Comparison of ENCODE assay signal across 8 cellular contexts in the genomic region with DNA sequence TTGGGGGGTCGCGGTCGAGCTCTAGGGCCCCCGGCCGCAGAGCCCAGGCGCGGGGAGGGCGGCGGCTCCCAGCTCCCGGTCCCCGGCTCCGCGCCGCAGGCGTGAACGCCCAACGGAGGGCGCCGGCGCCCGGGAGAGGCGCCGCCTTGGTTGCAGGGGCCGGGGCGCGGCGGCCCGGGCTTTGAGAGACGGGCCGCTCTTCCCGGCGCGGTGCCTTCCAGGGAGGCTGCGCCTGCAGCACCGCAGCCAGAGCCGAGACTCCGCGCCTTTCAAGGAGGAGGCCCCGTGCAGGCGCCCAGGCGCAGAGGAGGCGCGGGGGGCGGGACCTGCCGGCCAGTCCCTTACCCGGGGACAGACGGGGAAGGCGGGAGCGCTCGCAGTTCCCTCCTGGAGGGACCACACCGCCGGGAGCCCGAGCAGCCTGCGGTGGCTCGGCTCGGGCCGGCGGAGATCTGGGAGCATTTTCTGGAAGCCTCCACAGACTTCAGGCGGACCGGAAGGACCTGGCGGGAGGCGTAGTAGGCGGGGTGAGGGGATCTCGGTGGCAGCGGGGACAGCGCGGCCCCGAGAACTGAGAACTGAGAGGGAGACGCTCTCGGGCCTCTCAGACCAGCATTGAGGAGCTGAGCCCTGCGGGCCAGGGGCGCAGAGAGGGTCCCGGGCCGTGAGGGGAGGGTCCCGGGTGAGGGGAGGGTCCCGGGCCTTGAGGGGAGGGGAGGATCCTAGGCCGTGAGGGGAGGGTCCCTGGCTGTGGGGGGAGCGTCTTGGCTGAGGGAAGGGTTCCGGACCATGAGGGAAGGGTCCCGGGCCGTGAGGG. TPM values are rescaled to one million over a fixed set of nuclear protein-coding genes. Genes with fewer than 3 reads are reported as not detected.
A peak's percentile ranks its signal among the peaks of the same experiment; 100 is the strongest.
DNase-seq lines count a peak whose midpoint lies in the region; ATAC-seq, FAIRE-seq and TF ChIP-seq lines count a peak whose summit lies in the region.

No MANE protein-coding gene starts in this region.

- TF ChIP-seq CTCF in GM13977 (IDR thresholded peaks at IDR 0.05; ENCODE audit: extremely low read depth, insufficient read depth, missing control alignments), result no peak
- TF ChIP-seq CTCF in RWPE1 (conservative IDR thresholded peaks at IDR 0.05; ENCODE audit: low read depth), result no peak
- no peak for TF ChIP-seq CTCF in mammary epithelial cell (conservative IDR thresholded peaks at IDR 0.05 in 1 of 2, IDR thresholded peaks at IDR 0.05 in 1 of 2; ENCODE audit: extremely low read depth in 1 of 2, insufficient read depth in 1 of 2, low read depth in 1 of 2, low read length in 2 of 2)
- no peak for TF ChIP-seq CTCF in kidney (IDR thresholded peaks at IDR 0.05; ENCODE audit: borderline replicate concordance, extremely low read depth, insufficient read depth)

- H3K79me2 ChIP-seq in ACC112 (ENCODE audit: control insufficient read depth, insufficient read depth, low read length, unreplicated experiment) (no peaks in the 10 kb centered on the region), mammary epithelial cell (ENCODE audit: insufficient read depth, low read length) (no peaks in the 10 kb centered on the region)

- FAIRE-seq in kidney (lab: Jason Lieb, UNC), result no peak

- H3K9me3 ChIP-seq in mammary epithelial cell (replicated peaks; ENCODE audit: insufficient read depth, low read length) (no peaks in the 10 kb centered on the region), kidney (ENCODE audit: control insufficient read depth in 1 of 2, low read length in 2 of 2) (no peaks in the 10 kb centered on the region)

- no TSS peak for BruUV-seq in mammary epithelial cell (replicated peaks; lab: Mats Ljungman, UMichigan)

- no peak overlapping the region for H3K27ac ChIP-seq in ACC112 (ENCODE audit: low read depth, low read length)
- H3K27ac ChIP-seq in RWPE1, result no peak overlapping the region
- no peak overlapping the region for H3K27ac ChIP-seq in mammary epithelial cell (ENCODE audit: insufficient read depth, low read depth, low read length)
- peak overlapping the region; percentile 22 to 27 for H3K27ac ChIP-seq in kidney (ENCODE audit: low read depth in 2 of 2, low read length in 2 of 2)

- no peaks in the 10 kb centered on the region for H3K36me3 ChIP-seq in ACC112 (ENCODE audit: insufficient read depth, low read length)
- H3K36me3 ChIP-seq in mammary epithelial cell (ENCODE audit: insufficient read depth, low read length), result no peaks in the 10 kb centered on the region
- no peaks in the 10 kb centered on the region for H3K36me3 ChIP-seq in kidney (ENCODE audit: control insufficient read depth in 1 of 2, insufficient read depth in 2 of 2, low read length in 2 of 2)

- in situ Hi-C loops in GM13977 (cut with MboI; ENCODE audit: low pct_unique_long_range_greater_than_20kb, low sequenced_read_pairs, unreplicated experiment) (loop anchor here (25.0 kb wide), 1 partner anchor 444 kb away; no protein-coding TSS in a partner anchor), mammary epithelial cell (cut with MboI; ENCODE audit: low sequenced_read_pairs in 2 of 2) (loop anchor here (10.0 kb wide), 1 partner anchor 451 kb away; no protein-coding TSS in a partner anchor)

- CTCF ChIA-PET in RWPE1 (lab: Yijun Ruan, JAX), result interaction anchor here (0.6 to 1.0 kb wide), 12 partner anchors 7 to 1060 kb away, joined by 3 to 6 read pairs (median 4); a partner anchor contains a TSS
- CTCF ChIA-PET in mammary epithelial cell (lab: Charles Lee; ENCODE audit: low non-redundant PET), result interaction anchor here (0.6 to 0.7 kb wide), 4 partner anchors 19 to 401 kb away, joined by 3 to 4 read pairs (median 4); no protein-coding TSS in a partner anchor

- POLR2A ChIA-PET in RWPE1 (lab: Yijun Ruan, JAX; ENCODE audit: low non-redundant PET), result no interaction called here

- peak overlapping the region; percentile 95 for H3K4me2 ChIP-seq in mammary epithelial cell (ENCODE audit: insufficient read depth, low read depth, low read length)

- peak; percentile 25 for ATAC-seq in HG03108 (IDR thresholded peaks at IDR 0.05; ENCODE audit: unreplicated experiment)

- H3K4me1 ChIP-seq in ACC112 (ENCODE audit: control insufficient read depth, insufficient read depth, low read length, unreplicated experiment) (no peaks in the 10 kb centered on the region), mammary epithelial cell (ENCODE audit: insufficient read depth, low read length) (peaks cover 20% of the 10 kb centered on the region), kidney (ENCODE audit: control insufficient read depth in 1 of 2, insufficient read depth in 1 of 2, low read depth in 1 of 2, low read length in 2 of 2) (peaks cover 0 to 7% of the 10 kb centered on the region in 2 donors)

- peaks cover 52% of the 10 kb centered on the region for H3K27me3 ChIP-seq in ACC112 (ENCODE audit: insufficient read depth, low read length)
- H3K27me3 ChIP-seq in mammary epithelial cell (ENCODE audit: insufficient read depth, low read length), result peaks cover 4% of the 10 kb centered on the region

- DNase-seq in GM13977 (ENCODE audit: low spot score) (peak; percentile 57), RWPE1 (ENCODE audit: low spot score) (peak; percentile 9), mammary epithelial cell (peak; percentile 12), kidney (peak; percentile 86), HCEC 1CT (no peak)
- peak; percentile 33 to 53 for DNase-seq in stimulated activated CD4-positive, alpha-beta T cell treated with anti-CD3 and anti-CD28 coated beads, Interleukin-2, amount 100 ng/mL, for 24 hours

- no peaks in the 10 kb centered on the region for H4K20me1 ChIP-seq in mammary epithelial cell (ENCODE audit: insufficient read depth, low read length)

- peak overlapping the region; percentile 70 for H3K4me3 ChIP-seq in ACC112 (ENCODE audit: low read depth, low read length)
- H3K4me3 ChIP-seq in mammary epithelial cell (replicated peaks in 1 of 3; ENCODE audit: insufficient read depth in 1 of 3, low read depth in 2 of 3, low read length in 3 of 3), result peak overlapping the region; percentile 43 to 52 (median 49)
- H3K4me3 ChIP-seq in kidney (ENCODE audit: low read length in 2 of 2), result peak overlapping the region; percentile 53 to 67

- dilution Hi-C loops in mammary epithelial cell (cut with HindIII; ENCODE audit: low sequenced_read_pairs), result no loop called here

- H2AFZ ChIP-seq in ACC112 (ENCODE audit: low read length, unreplicated experiment) (peak overlapping the region; percentile 80), mammary epithelial cell (ENCODE audit: low read depth, low read length) (peak overlapping the region; percentile 90)

- intact Hi-C loops in mammary epithelial cell (cut with micrococcal nuclease) (loop anchor here (2.0 to 10.0 kb wide), 4 partner anchors 209 to 1001 kb away; a partner anchor contains a TSS), kidney (cut with DNase I) (no loop called here)

- H3K9ac ChIP-seq in mammary epithelial cell (ENCODE audit: insufficient read depth, low read length), result no peak overlapping the region
- peak overlapping the region; percentile 21 to 55 for H3K9ac ChIP-seq in kidney (ENCODE audit: low read length in 2 of 2)

- WGBS in mammary epithelial cell (ENCODE audit: low coverage, missing lambda C conversion rate), result 12% methylated on average over 3 of the region's 81 CpGs

RNA-seq across cellular contexts. Expression of a gene that starts 25.5 kb away (rescaled TPM):
- under 1 TPM in 1 of 2 donors, not detected in 1; 0.33 TPM for total RNA-seq in mammary epithelial cell
- 0.10 TPM for polyA plus RNA-seq in mammary epithelial cell
- not detected for polyA minus RNA-seq in mammary epithelial cell
- 61.9 TPM for total RNA-seq in kidney
- 12.1 TPM for polyA plus RNA-seq in kidney (ENCODE audit: insufficient read depth, low read depth, low replicate concordance)

Comparison
In these comparisons a context has a peak if more than half of its experiments do, and no peak if none do; other contexts are left out.
1. H3K27ac ChIP-seq: peak in kidney (2 of 2); none in ACC112 (single experiment), RWPE1 (single experiment) and mammary epithelial cell (single experiment).
2. RNA of a gene that starts 25.5 kb away (total RNA-seq): 61.9 TPM in kidney (single experiment); 0.33 TPM in mammary epithelial cell; every median in the first group is over 10 times any median in the second.
3. Peak in every context shown above with its lines, with median percentiles within 50 percentile points of each other: H3K4me3 ChIP-seq.